Comparison of ENCODE assay signal across 9 cellular contexts in the genomic region with DNA sequence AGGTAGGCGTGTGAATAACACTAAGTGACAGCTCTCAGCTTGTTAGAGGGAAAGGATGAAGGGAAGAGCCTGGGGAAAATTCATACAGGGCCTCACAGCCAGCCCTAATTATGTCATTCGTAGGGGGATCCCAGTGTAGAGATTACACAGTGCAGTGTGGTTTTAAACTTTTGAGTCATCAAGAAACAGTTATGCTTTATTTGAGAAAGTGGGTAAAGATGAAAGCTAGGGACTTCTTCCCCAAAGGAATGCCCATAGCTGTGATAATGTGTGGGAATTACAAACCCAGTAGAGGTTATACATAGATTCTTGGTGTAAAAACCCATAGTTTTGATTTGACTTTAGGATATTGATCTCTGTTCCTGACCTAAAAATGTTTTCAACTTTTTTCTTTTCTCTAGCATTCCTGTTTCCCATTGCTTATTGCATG. TPM values are rescaled to one million over a fixed set of nuclear protein-coding genes. Genes with fewer than 3 reads are reported as not detected.
DNase-seq lines count a peak whose midpoint lies in the region; ATAC-seq and TF ChIP-seq lines count a peak whose summit lies in the region.
"Had no signal": no experiment of that assay in that cellular context is flagged by ENCODE, and none has a peak within 500 bp of the region (broad histone marks: within the 10 kb centered on the region; RNA-seq: fewer than 3 reads in every experiment).

No MANE protein-coding gene starts in this region.

- 0 out of 2 replicates have a peak, but pooled peaks cover 5% of the 10 kb centered on the region for H3F3A ChIP-seq in GM23338 (replicated peaks; ENCODE audit: low read depth)

- peaks cover 42% of the 10 kb centered on the region for H3K36me3 Mint-ChIP-seq in GM23338 (ENCODE audit: low read depth)

- no peaks in the 10 kb centered on the region for H3K9me3 Mint-ChIP-seq in GM23338

- no peaks in the 10 kb centered on the region for H3K27me3 ChIP-seq in DND-41 (ENCODE audit: insufficient read depth, low read length, poor library complexity)
- no peaks in the 10 kb centered on the region for H3K27me3 ChIP-seq in GM23338 (ENCODE audit: insufficient read depth)

- H3K4me2 ChIP-seq in DND-41 (ENCODE audit: insufficient read depth, low read length) (peak overlapping the region; percentile 74; the same call in 1 of the 2 replicates), OCI-LY7 (ENCODE audit: low read length) (peak overlapping the region; percentile 66), GM23338 (no peak overlapping the region)

- H3K9me3 ChIP-seq in DND-41 (ENCODE audit: insufficient read depth, low read length, severe bottlenecking) (no peaks in the 10 kb centered on the region), OCI-LY7 (ENCODE audit: low read length) (no peaks in the 10 kb centered on the region)

- no peak for ATAC-seq in DND-41 (ENCODE audit: insufficient read depth, low read depth)
- peak; percentile 23 for ATAC-seq in GM21423 (IDR thresholded peaks at IDR 0.05; ENCODE audit: unreplicated experiment)
- ATAC-seq in GM23338: no peak

- CTCF ChIA-PET in OCI-LY7 (lab: Charles Lee; ENCODE audit: unreplicated experiment): no interaction called here

- H3K4me3 ChIP-seq in DND-41 (ENCODE audit: low read depth in 1 of 2, low read length in 2 of 2): peak overlapping the region in 1 of 2 experiments; percentile 7; a peak in 1 of 4 replicates
- H3K4me3 ChIP-seq in OCI-LY7 (ENCODE audit: low read depth, low read length, poor library complexity, severe bottlenecking): no peak overlapping the region
- H3K4me3 ChIP-seq in epithelial cell of proximal tubule (ENCODE audit: low read depth, low read length): no peak overlapping the region
- H3K4me3 ChIP-seq in lower leg skin (ENCODE audit: low read depth, poor library complexity, severe bottlenecking): no peak overlapping the region
- no peak overlapping the region for H3K4me3 ChIP-seq in GM23338

- H3K9ac ChIP-seq in DND-41 (ENCODE audit: low read depth, low read length): peak overlapping the region; percentile 18; the same call in 1 of the 2 replicates

- H4K20me1 ChIP-seq in DND-41 (ENCODE audit: insufficient read depth, low read length): no peaks in the 10 kb centered on the region
- H4K20me1 ChIP-seq in OCI-LY7 (ENCODE audit: insufficient read depth, low read length): peaks cover 6% of the 10 kb centered on the region; the same call in 1 of the 2 replicates
- no peaks in the 10 kb centered on the region; the same call in 1 of the 2 replicates for H4K20me1 ChIP-seq in GM23338 (replicated peaks; ENCODE audit: insufficient read depth)

- no peak overlapping the region for H3K4me3 Mint-ChIP-seq in GM23338

- H3K36me3 ChIP-seq in DND-41 (ENCODE audit: insufficient read depth, low read length) (peaks cover 53% of the 10 kb centered on the region), OCI-LY7 (ENCODE audit: insufficient read depth, low read length) (peaks cover 60% of the 10 kb centered on the region), GM23338 (ENCODE audit: insufficient read depth) (peaks cover 13% of the 10 kb centered on the region; the same call in 1 of the 2 replicates)

- H3K79me2 ChIP-seq in DND-41 (ENCODE audit: insufficient read depth, low read length) (peaks cover 81% of the 10 kb centered on the region), OCI-LY7 (ENCODE audit: insufficient read depth, low read depth, low read length) (peaks cover 64% of the 10 kb centered on the region), GM23338 (replicated peaks; ENCODE audit: insufficient read depth) (peaks cover 22% of the 10 kb centered on the region)

- 38 to 62% methylated on average over 2 of the region's 2 CpGs for WGBS in lower leg skin, 2 donors

- H3K27ac ChIP-seq in DND-41 (ENCODE audit: low read length) (no peak overlapping the region), OCI-LY7 (ENCODE audit: low read depth, low read length, poor library complexity, severe bottlenecking) (no peak overlapping the region), GM23338 (ENCODE audit: low read depth) (no peak overlapping the region)

- intact Hi-C loops in OCI-LY7 (cut with micrococcal nuclease; ENCODE audit: unreplicated experiment) (loop anchor here (5.0 to 10.0 kb wide), 2 partner anchors 305 to 863 kb away; a partner anchor contains a TSS), lower leg skin (cut with DNase I; ENCODE audit: low total_unique reads) (no loop called here)

- peaks cover 14% of the 10 kb centered on the region for H3K4me1 Mint-ChIP-seq in GM23338

- BruUV-seq in OCI-LY7 (replicated peaks; lab: Mats Ljungman, UMichigan): no TSS peak

- no peaks in the 10 kb centered on the region for H3K9me2 ChIP-seq in OCI-LY7 (ENCODE audit: insufficient read depth, low read length)
- no peaks in the 10 kb centered on the region for H3K9me2 ChIP-seq in GM23338 (ENCODE audit: insufficient read depth)

- no peak overlapping the region for H3K27ac Mint-ChIP-seq in GM23338

- TF ChIP-seq CTCF in DND-41 (IDR thresholded peaks at IDR 0.05; ENCODE audit: borderline replicate concordance, extremely low read depth, low read length, poor library complexity, severe bottlenecking): no peak
- TF ChIP-seq CTCF in OCI-LY7 (conservative IDR thresholded peaks at IDR 0.05; ENCODE audit: low read length): no peak
- no peak for TF ChIP-seq CTCF in epithelial cell of proximal tubule (conservative IDR thresholded peaks at IDR 0.05; ENCODE audit: low read depth, low read length)
- no peak for TF ChIP-seq CTCF in lower leg skin (IDR thresholded peaks at IDR 0.05)
- no peak for TF ChIP-seq CTCF in GM23338 (conservative IDR thresholded peaks at IDR 0.05; ENCODE audit: low read depth in 2 of 2)

- TF ChIP-seq POLR2A in lower leg skin (IDR thresholded peaks at IDR 0.05): no peak

- no peak for DNase-seq in DND-41
- no peak for DNase-seq in OCI-LY7 (ENCODE audit: low spot score)
- peak; percentile 18 for DNase-seq in epithelial cell of proximal tubule (ENCODE audit: low read depth)
- DNase-seq in lower leg skin (ENCODE audit: low spot score in 2 of 2): no peak
- no peak for DNase-seq in NCI-H2196 treated with DMSO at 0.1 percent for 48 hours (lab: John Stamatoyannopoulos, UW; ENCODE audit: unreplicated experiment)
- no peak for DNase-seq in NCI-H1694 treated with DMSO at 0.1 percent for 48 hours (lab: John Stamatoyannopoulos, UW)
- DNase-seq in GM23338 (ENCODE audit: low spot score): no peak
- DNase-seq: dermis blood vessel endothelial cell had no signal

- POLR2A ChIA-PET in OCI-LY7 (lab: Charles Lee): interaction anchor here (0.7 to 1.4 kb wide), 2 partner anchors 9 to 52 kb away, joined by 3 to 4 read pairs; no protein-coding TSS in a partner anchor

- H3K4me1 ChIP-seq in DND-41 (ENCODE audit: insufficient read depth, low read length) (peaks cover 56% of the 10 kb centered on the region), OCI-LY7 (ENCODE audit: insufficient read depth, low read length, poor library complexity, severe bottlenecking) (peaks cover 44% of the 10 kb centered on the region), GM23338 (ENCODE audit: insufficient read depth) (peaks cover 12% of the 10 kb centered on the region; the same call in 1 of the 2 replicates)

- H2AFZ ChIP-seq in DND-41 (ENCODE audit: low read depth, low read length): no peak overlapping the region
- H2AFZ ChIP-seq in OCI-LY7 (ENCODE audit: low read length): no peak overlapping the region
- H2AFZ ChIP-seq in GM23338: no peak overlapping the region

- H3K27me3 Mint-ChIP-seq in GM23338 (ENCODE audit: insufficient read depth, low read depth, poor library complexity): peaks cover 6% of the 10 kb centered on the region

TF ChIP-seq in GM23338, 12 proteins besides CTCF, POLR2A, EP300 and RAD21 (continues in another document):
- no peak for TF ChIP-seq ZNF331 (CRISPR knock-in tag; IDR thresholded peaks at IDR 0.05; ENCODE audit: low read depth)
- no peak for TF ChIP-seq CREB1 (CRISPR knock-in tag; IDR thresholded peaks at IDR 0.05; ENCODE audit: low read depth)

RNA-seq across cellular contexts. Expression of a gene that starts 1.9 kb away (rescaled TPM):
- 81.3 and 82.6 TPM in 2 replicates for total RNA-seq in OCI-LY7 (2014; rRNA removed; shearing (Covaris generic))
- total RNA-seq in OCI-LY7 (2022) (133 and 136 TPM in 2 replicates), epithelial cell of proximal tubule (31.8 and 53.0 TPM in 2 replicates), lower leg skin (10 to 100 TPM in 3 of 4 donors, 1 to 10 TPM in 1; 6.8 to 26.8 (median 20.6) TPM)
- 57.5 and 85.4 TPM in 2 replicates for total RNA-seq in GM23338 (2014; rRNA removed; shearing (Covaris generic))
- polyA plus RNA-seq in GM23338 (2016; fragmentation: Nextera tagmentation; extraction: Ambion mirVana): 81.1 and 84.7 TPM in 2 replicates

RNA-seq across cellular contexts. Expression of a gene that starts 59.5 kb away (rescaled TPM):
- total RNA-seq in OCI-LY7 (2014; rRNA removed; shearing (Covaris generic)): not detected in 2 replicates
- total RNA-seq in OCI-LY7 (2022) (not detected in 2 replicates), epithelial cell of proximal tubule (5.1 and 8.2 TPM in 2 replicates), lower leg skin (1 to 10 TPM in 3 of 4 donors, under 1 TPM in 1; 0.84 to 3.9 (median 1.8) TPM)
- 11.6 and 15.0 TPM in 2 replicates for total RNA-seq in GM23338 (2014; rRNA removed; shearing (Covaris generic))
- 7.9 and 8.8 TPM in 2 replicates for polyA plus RNA-seq in GM23338 (2016; fragmentation: Nextera tagmentation; extraction: Ambion mirVana)
